Comparison of ENCODE assay signal across 12 cellular contexts in genomic region chr9:69279084-69279729, GRCh38. TPM values are rescaled to one million over a fixed set of nuclear protein-coding genes. Genes with fewer than 3 reads are reported as not detected.
A peak's percentile ranks its signal among the peaks of the same experiment; 100 is the strongest.
DNase-seq lines count a peak whose midpoint lies in the region; ATAC-seq and TF ChIP-seq lines count a peak whose summit lies in the region.
"Had no signal": no experiment of that assay in that cellular context is flagged by ENCODE, and none has a peak within 500 bp of the region (broad histone marks: within the 10 kb centered on the region; RNA-seq: fewer than 3 reads in every experiment).

No MANE protein-coding gene starts in this region.

- no peak for TF ChIP-seq CTCF in lower leg skin (IDR thresholded peaks at IDR 0.05)

- peak; percentile 4 for DNase-seq in activated T-cell treated with anti-CD3 and anti-CD28 coated beads for 24 hours (ENCODE audit: low read depth)
- no peak for DNase-seq in activated T-cell treated with anti-CD3 and anti-CD28 coated beads, Interleukin-2, amount 50 U/mL, for 1 hour
- DNase-seq in stimulated activated CD4-positive, alpha-beta T cell treated with anti-CD3 and anti-CD28 coated beads, Interleukin-4, amount 100 ng/mL, for 48 hours (ENCODE audit: low read depth in 2 of 2), result peak; percentile 3 to 12
- no peak for DNase-seq in CD1c-positive myeloid dendritic cell (ENCODE audit: extremely low spot score)
- DNase-seq in lower leg skin (ENCODE audit: low spot score in 2 of 2), result no peak
- DNase-seq: activated CD8-positive, alpha-beta memory T cell treated with anti-CD3 and anti-CD28 coated beads, Interleukin-2, amount 10 ng/mL, durations not matched to agents 7 days and 5 days; NCI-H1105; NCI-H524; stimulated activated naive B cell treated with anti-CD40 and anti-IgM and Interleukin-4, amounts not matched to agents 10 μg/mL and 1 μg/mL and 100 μg/mL, for 72 hours had no signal

- intact Hi-C loops in lower leg skin (cut with DNase I; ENCODE audit: low total_unique reads), result no loop called here

- no peak overlapping the region for H3K4me3 ChIP-seq in lower leg skin (ENCODE audit: low read depth, poor library complexity, severe bottlenecking)

- TF ChIP-seq POLR2A in lower leg skin (IDR thresholded peaks at IDR 0.05), result no peak

- ATAC-seq in GM21447 (IDR thresholded peaks at IDR 0.05; ENCODE audit: unreplicated experiment) (peak; percentile 90), HG03135 (IDR thresholded peaks at IDR 0.05; ENCODE audit: unreplicated experiment) (peak; percentile 76), HG03469 (IDR thresholded peaks at IDR 0.05; ENCODE audit: unreplicated experiment) (no peak)
- ATAC-seq: activated CD8-positive, alpha-beta memory T cell treated with anti-CD3 and anti-CD28 coated beads, Interleukin-2, amount 10 ng/mL, durations not matched to agents 7 days and 5 days had no signal

- WGBS in lower leg skin, 2 donors, result 79 to 83% methylated on average over 5 of the region's 5 CpGs

RNA-seq across cellular contexts. Expression of gene ENTREP1, which starts 45.8 kb away (rescaled TPM):
- 10 to 100 TPM; 12.7 to 19.1 (median 16.3) TPM for total RNA-seq in lower leg skin
- total RNA-seq: activated CD8-positive, alpha-beta memory T cell treated with anti-CD3 and anti-CD28 coated beads, Interleukin-2, amount 10 ng/mL, durations not matched to agents 7 days and 5 days had no signal

Comparison
In these comparisons a context has a peak if more than half of its experiments do, and no peak if none do; other contexts are left out.
1. DNase-seq: peak in activated T-cell treated with anti-CD3 and anti-CD28 coated beads for 24 hours (single experiment) and stimulated activated CD4-positive, alpha-beta T cell treated with anti-CD3 and anti-CD28 coated beads, Interleukin-4, amount 100 ng/mL, for 48 hours (2 of 2); none in activated T-cell treated with anti-CD3 and anti-CD28 coated beads, Interleukin-2, amount 50 U/mL, for 1 hour (single experiment), CD1c-positive myeloid dendritic cell (single experiment) and lower leg skin (0 of 2).